ENCODE assay signal across 9 cellular contexts in genomic region chr15:64809649-64810498, GRCh38. TPM values are rescaled to one million over a fixed set of nuclear protein-coding genes. Genes with fewer than 3 reads are reported as not detected.
DNase-seq lines count a peak whose midpoint lies in the region; ATAC-seq and TF ChIP-seq lines count a peak whose summit lies in the region.
"Had no signal": no experiment of that assay in that cellular context is flagged by ENCODE, and none has a peak within 500 bp of the region (broad histone marks: within the 10 kb centered on the region; RNA-seq: fewer than 3 reads in every experiment).

No MANE protein-coding gene starts in this region.

- no peaks in the 10 kb centered on the region for H3K9me3 Mint-ChIP-seq in activated T-cell treated with anti-CD3 and anti-CD28 coated beads, Interleukin-2, amount 50 U/mL, for 24 hours
- no peaks in the 10 kb centered on the region for H3K9me3 Mint-ChIP-seq in natural killer cell
- H3K9me3 Mint-ChIP-seq: dendritic cell treated with granulocyte-macrophage colony-stimulating factor and Interleukin-4, amounts not matched to agents 40 ng/mL and 50 ng/mL, for 4 days had no signal

- H3K27ac Mint-ChIP-seq in activated T-cell treated with anti-CD3 and anti-CD28 coated beads, Interleukin-2, amount 50 U/mL, for 24 hours = no peak overlapping the region
- H3K27ac Mint-ChIP-seq in natural killer cell = peak overlapping the region in 1 of 2 donors; percentile 29
- H3K27ac Mint-ChIP-seq: dendritic cell treated with granulocyte-macrophage colony-stimulating factor and Interleukin-4, amounts not matched to agents 40 ng/mL and 50 ng/mL, for 4 days had no signal

- H3K4me2 ChIP-seq in PC-3 (ENCODE audit: low read length) = no peak overlapping the region

- H3K79me2 ChIP-seq in PC-3 (ENCODE audit: low read length) = no peaks in the 10 kb centered on the region

- H3K9ac ChIP-seq in PC-3 (ENCODE audit: low read length) (no peak overlapping the region), stomach smooth muscle (ENCODE audit: low read length in 2 of 2) (peak overlapping the region in 1 of 2 donors; percentile 62)

- intact Hi-C loops in PC-3 (cut with micrococcal nuclease) (loop anchor here (1.0 kb wide), 1 partner anchor 79 kb away; no protein-coding TSS in a partner anchor), natural killer cell (cut with micrococcal nuclease) (loop anchor here (1.0 to 10.0 kb wide), 2 partner anchors 45 to 79 kb away; no protein-coding TSS in a partner anchor)

- H4K20me1 ChIP-seq in PC-3 (ENCODE audit: low read length) = no peaks in the 10 kb centered on the region

- no TSS peak for BruUV-seq in PC-3 (replicated peaks; lab: Mats Ljungman, UMichigan)

- H3K27ac ChIP-seq in PC-3 (ENCODE audit: low read length) = no peak overlapping the region
- peak overlapping the region; percentile 98 for H3K27ac ChIP-seq in stomach smooth muscle (ENCODE audit: low read length)

- ATAC-seq in PC-3 = peak; percentile 88
- ATAC-seq in natural killer cell = peak; percentile 76 to 86 (median 85)
- no peak for ATAC-seq in GM21825 (IDR thresholded peaks at IDR 0.05; ENCODE audit: unreplicated experiment)

- H3F3A ChIP-seq in PC-3 (ENCODE audit: low read length, unreplicated experiment) = no peaks in the 10 kb centered on the region

- H2AFZ ChIP-seq in PC-3 (ENCODE audit: low read length) = peak overlapping the region; percentile 34; the same call in 1 of the 2 replicates

- no peaks in the 10 kb centered on the region for H3K36me3 Mint-ChIP-seq in activated T-cell treated with anti-CD3 and anti-CD28 coated beads, Interleukin-2, amount 50 U/mL, for 24 hours (ENCODE audit: low read depth)
- H3K36me3 Mint-ChIP-seq in natural killer cell = no peaks in the 10 kb centered on the region

- POLR2A ChIA-PET in PC-3 (lab: Charles Lee; ENCODE audit: unreplicated experiment) = no interaction called here

- no peaks in the 10 kb centered on the region for H3K9me2 ChIP-seq in PC-3 (replicated peaks; ENCODE audit: low read length)

- no peaks in the 10 kb centered on the region for H3K27me3 ChIP-seq in PC-3 (ENCODE audit: low read length)
- no peaks in the 10 kb centered on the region for H3K27me3 ChIP-seq in stomach smooth muscle (ENCODE audit: control insufficient read depth in 1 of 2, insufficient read depth in 2 of 2, low read length in 2 of 2)

- TF ChIP-seq CTCF in PC-3 (conservative IDR thresholded peaks at IDR 0.05; ENCODE audit: low read depth, low read length) = peak; percentile 94
- peak; percentile 90 for TF ChIP-seq CTCF in natural killer cell (IDR thresholded peaks at IDR 0.05)

- no peak overlapping the region for H3K4me3 Mint-ChIP-seq in activated T-cell treated with anti-CD3 and anti-CD28 coated beads, Interleukin-2, amount 50 U/mL, for 24 hours
- no peak overlapping the region for H3K4me3 Mint-ChIP-seq in natural killer cell
- H3K4me3 Mint-ChIP-seq: dendritic cell treated with granulocyte-macrophage colony-stimulating factor and Interleukin-4, amounts not matched to agents 40 ng/mL and 50 ng/mL, for 4 days had no signal

- DNase-seq in DMS 273 (lab: John Stamatoyannopoulos, UW; ENCODE audit: unreplicated experiment) = peak; percentile 86
- peak; percentile 39 for DNase-seq in Jurkat, Clone E6-1 (ENCODE audit: low read depth, low spot score)
- peak; percentile 73 for DNase-seq in PC-3
- DNase-seq in activated T-cell treated with anti-CD3 and anti-CD28 coated beads, Interleukin-2, amount 50 U/mL, for 24 hours = peak; percentile 69
- peak; percentile 67 for DNase-seq in fibroblast of peridontal ligament (ENCODE audit: extremely low read depth)
- DNase-seq in natural killer cell = peak; percentile 65

- peaks cover 5% of the 10 kb centered on the region for H3K27me3 Mint-ChIP-seq in activated T-cell treated with anti-CD3 and anti-CD28 coated beads, Interleukin-2, amount 50 U/mL, for 24 hours
- no peaks in the 10 kb centered on the region for H3K27me3 Mint-ChIP-seq in natural killer cell (ENCODE audit: low read depth in 2 of 2)

- H3K36me3 ChIP-seq in PC-3 (ENCODE audit: low read depth, low read length) (no peaks in the 10 kb centered on the region), stomach smooth muscle (ENCODE audit: control insufficient read depth in 2 of 2, insufficient read depth in 2 of 2, low read length in 2 of 2) (no peaks in the 10 kb centered on the region)

- no peak overlapping the region for H3K4me3 ChIP-seq in Jurkat, Clone E6-1 (ENCODE audit: low read length)
- no peak overlapping the region for H3K4me3 ChIP-seq in PC-3 (ENCODE audit: low read length)
- peak overlapping the region in 1 of 2 donors; percentile 35 for H3K4me3 ChIP-seq in stomach smooth muscle (ENCODE audit: low read length in 2 of 2)

- peaks cover 1% of the 10 kb centered on the region for H3K4me1 Mint-ChIP-seq in activated T-cell treated with anti-CD3 and anti-CD28 coated beads, Interleukin-2, amount 50 U/mL, for 24 hours (ENCODE audit: low read depth)
- peaks cover 0 to 7% of the 10 kb centered on the region in 2 donors for H3K4me1 Mint-ChIP-seq in natural killer cell

- H3K9me3 ChIP-seq in PC-3 (ENCODE audit: low read length) (no peaks in the 10 kb centered on the region), stomach smooth muscle (ENCODE audit: control insufficient read depth in 2 of 2, low read length in 2 of 2) (no peaks in the 10 kb centered on the region)

- no peaks in the 10 kb centered on the region for H3K4me1 ChIP-seq in PC-3 (ENCODE audit: insufficient read depth, low read length)
- peaks cover 46% of the 10 kb centered on the region for H3K4me1 ChIP-seq in stomach smooth muscle (ENCODE audit: control insufficient read depth, insufficient read depth, low read length)

- CTCF ChIA-PET in PC-3 (lab: Charles Lee) = interaction anchor here (0.6 to 1.7 kb wide), 2 partner anchors 79 to 203 kb away, joined by 3 to 7 read pairs; no protein-coding TSS in a partner anchor

RNA-seq across cellular contexts. Expression of gene PIF1, which starts 15.6 kb away (rescaled TPM):
- polyA plus RNA-seq in Jurkat, Clone E6-1 (2012; ENCODE audit: insufficient read depth, insufficient read length) = 29.9 TPM
- 43.5 and 45.3 TPM in 2 replicates for total RNA-seq in PC-3 (2014; rRNA removed)
- 10 to 100 TPM in 1 of 3 donors, 1 to 10 TPM in 2; 6.2 to 23.9 (median 9.7) TPM for total RNA-seq in natural killer cell

RNA-seq across cellular contexts. Expression of gene PLEKHO2, which starts 31.8 kb away (rescaled TPM):
- polyA plus RNA-seq in Jurkat, Clone E6-1 (2012; ENCODE audit: insufficient read depth, insufficient read length) = 6.6 TPM
- total RNA-seq in PC-3 (2014; rRNA removed) (3.7 and 4.3 TPM in 2 replicates), natural killer cell (10 to 100 TPM; 35.3 to 53.4 (median 49.8) TPM)

RNA-seq across cellular contexts. Expression of gene RBPMS2, which starts 34.5 kb away (rescaled TPM):
- 9.4 TPM for polyA plus RNA-seq in Jurkat, Clone E6-1 (2012; ENCODE audit: insufficient read depth, insufficient read length)
- not detected in 2 replicates for total RNA-seq in PC-3 (2014; rRNA removed)
- total RNA-seq in natural killer cell = 10 to 100 TPM in 2 of 3 donors, 1 to 10 TPM in 1; 7.2 to 25.8 (median 14.7) TPM
